Comparison of ENCODE assay signal across 10 cellular contexts in the genomic region with DNA sequence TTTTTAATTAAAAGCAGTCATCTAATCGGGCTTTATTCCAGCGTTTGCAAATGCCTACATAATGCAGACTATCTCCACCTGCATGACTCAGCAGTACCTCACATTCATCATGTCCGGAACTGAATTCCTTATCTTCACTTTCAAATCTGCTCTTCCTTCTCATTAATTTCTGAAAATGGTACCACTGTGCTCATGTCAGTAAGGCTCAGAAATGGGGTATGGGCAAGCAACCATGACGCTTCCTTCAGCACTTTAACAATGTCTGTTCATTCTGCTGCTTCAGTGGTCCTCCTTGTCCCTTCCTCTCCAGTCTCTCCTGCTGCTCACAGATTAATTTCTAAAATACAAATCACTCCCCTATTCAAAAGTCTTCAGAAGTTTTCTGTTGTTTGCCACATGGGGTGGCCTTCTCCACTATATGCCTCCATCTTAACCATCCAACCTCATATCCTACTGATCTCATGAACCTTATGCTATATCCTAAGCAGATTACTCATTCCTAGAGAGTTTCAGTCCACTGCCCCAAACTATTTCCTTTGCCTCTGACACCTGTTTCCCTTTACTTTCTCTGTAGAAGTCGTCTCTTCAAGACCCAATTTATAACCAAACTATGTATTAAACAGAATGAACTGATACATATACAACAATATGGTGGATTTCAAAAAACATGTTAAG. TPM values are rescaled to one million over a fixed set of nuclear protein-coding genes. Genes with fewer than 3 reads are reported as not detected.
DNase-seq lines count a peak whose midpoint lies in the region; ATAC-seq, FAIRE-seq and TF ChIP-seq lines count a peak whose summit lies in the region.
"Had no signal": no experiment of that assay in that cellular context is flagged by ENCODE, and none has a peak within 500 bp of the region (broad histone marks: within the 10 kb centered on the region; RNA-seq: fewer than 3 reads in every experiment).

No MANE protein-coding gene starts in this region.

- DNase-seq in cardiac muscle cell (ENCODE audit: low read depth in 1 of 2, low spot score in 1 of 2) (no peak), Right ventricle myocardium inferior (ENCODE audit: missing footprints) (no peak), D721Med (ENCODE audit: insufficient read length, low spot score) (no peak), DMS79 treated with DMSO at 0.1 percent for 48 hours (lab: John Stamatoyannopoulos, UW) (no peak), NCI-H1105 treated with DMSO at 0.1 percent for 48 hours (lab: John Stamatoyannopoulos, UW) (no peak)
- no peak for DNase-seq in activated naive CD8-positive, alpha-beta T cell treated with anti-CD3 and anti-CD28 coated beads, Interleukin-2, amount 50 U/mL, for 24 hours
- DNase-seq: heart right ventricle, NCI-H526 had no signal

- no peaks in the 10 kb centered on the region for H3K9me3 ChIP-seq in cardiac muscle cell (ENCODE audit: low read depth)
- H3K9me3 ChIP-seq: heart right ventricle had no signal

- ATAC-seq in Right ventricle myocardium inferior (no peak), HG03196 (IDR thresholded peaks at IDR 0.05; ENCODE audit: unreplicated experiment) (peak; percentile 60), GM21528 (IDR thresholded peaks at IDR 0.05; ENCODE audit: low FRiP score, unreplicated experiment) (no peak)
- ATAC-seq in activated naive CD8-positive, alpha-beta T cell treated with anti-CD3 and anti-CD28 coated beads, Interleukin-2, amount 50 U/mL, for 24 hours, result peak; percentile 37
- ATAC-seq: heart right ventricle had no signal

- H3K4me3 ChIP-seq in cardiac muscle cell, result no peak overlapping the region
- H3K4me3 ChIP-seq: heart right ventricle had no signal

- H3K27me3 Mint-ChIP-seq in activated naive CD8-positive, alpha-beta T cell treated with anti-CD3 and anti-CD28 coated beads, Interleukin-2, amount 50 U/mL, for 24 hours, result no peaks in the 10 kb centered on the region

- H3K27me3 ChIP-seq in cardiac muscle cell, result no peaks in the 10 kb centered on the region
- H3K27me3 ChIP-seq: heart right ventricle had no signal

- peak overlapping the region; percentile 15 for H3K27ac ChIP-seq in cardiac muscle cell
- H3K27ac ChIP-seq: heart right ventricle had no signal

- H3K9me3 Mint-ChIP-seq in activated naive CD8-positive, alpha-beta T cell treated with anti-CD3 and anti-CD28 coated beads, Interleukin-2, amount 50 U/mL, for 24 hours, result no peaks in the 10 kb centered on the region

- H3K4me1 ChIP-seq in cardiac muscle cell (ENCODE audit: low read depth), result no peaks in the 10 kb centered on the region

- H3K4me3 Mint-ChIP-seq in activated naive CD8-positive, alpha-beta T cell treated with anti-CD3 and anti-CD28 coated beads, Interleukin-2, amount 50 U/mL, for 24 hours, result no peak overlapping the region

- no peak for FAIRE-seq in D721Med (lab: Jason Lieb, UNC)

- intact Hi-C loops in Right ventricle myocardium inferior (cut with DNase I), result no loop called here

- H3K27ac Mint-ChIP-seq in activated naive CD8-positive, alpha-beta T cell treated with anti-CD3 and anti-CD28 coated beads, Interleukin-2, amount 50 U/mL, for 24 hours, result peak overlapping the region; percentile 26

- peaks cover 13% of the 10 kb centered on the region for H3K36me3 ChIP-seq in cardiac muscle cell

- peaks cover 49% of the 10 kb centered on the region for H3K36me3 Mint-ChIP-seq in activated naive CD8-positive, alpha-beta T cell treated with anti-CD3 and anti-CD28 coated beads, Interleukin-2, amount 50 U/mL, for 24 hours (ENCODE audit: low read depth)

- peaks cover 61% of the 10 kb centered on the region for H3K4me1 Mint-ChIP-seq in activated naive CD8-positive, alpha-beta T cell treated with anti-CD3 and anti-CD28 coated beads, Interleukin-2, amount 50 U/mL, for 24 hours

- TF ChIP-seq CTCF in cardiac muscle cell (IDR thresholded peaks at IDR 0.05; ENCODE audit: low read depth, low read length), result no peak
- TF ChIP-seq CTCF in D721Med (IDR thresholded peaks at IDR 0.05; ENCODE audit: insufficient read depth, missing control alignments), result no peak

RNA-seq across cellular contexts. Expression of a gene that starts 7.0 kb away (rescaled TPM):
- total RNA-seq in cardiac muscle cell, result 20.6 and 24.6 TPM in 2 replicates
- polyA plus RNA-seq in cardiac muscle cell, result 25.8 and 26.1 TPM in 2 replicates
- total RNA-seq in Right ventricle myocardium inferior, result 23.9 TPM

RNA-seq across cellular contexts. Expression of a gene that starts 7.4 kb away (rescaled TPM):
- total RNA-seq in cardiac muscle cell (7.3 and 10.3 TPM in 2 replicates), Right ventricle myocardium inferior (10.5 TPM)
- 9.5 and 12.1 TPM in 2 replicates for polyA plus RNA-seq in cardiac muscle cell

Comparison
In these comparisons a context has a peak if more than half of its experiments do, and no peak if none do; other contexts are left out.
1. ATAC-seq: peak in HG03196 (single experiment) and activated naive CD8-positive, alpha-beta T cell treated with anti-CD3 and anti-CD28 coated beads, Interleukin-2, amount 50 U/mL, for 24 hours (single experiment); none in Right ventricle myocardium inferior (single experiment) and GM21528 (single experiment).